In genomic region chr7:8433477-8434289, GRCh38 we compare ENCODE assay signal across 1 cellular context.
TF ChIP-seq lines count a peak whose summit lies in the region.

TSS of gene NXPH1 (plus strand) at chr7:8433609.

TF ChIP-seq in WTC11, 78 proteins besides CTCF, POLR2A, EP300 and RAD21 (continued from another document):
- TF ChIP-seq MLX (CRISPR knock-in tag; IDR thresholded peaks at IDR 0.05) (no peak; the same call in 1 of the 2 replicates), MAX (CRISPR knock-in tag; IDR thresholded peaks at IDR 0.05) (peak; percentile 75; the same call in 1 of the 2 replicates), IRF2 (CRISPR knock-in tag; IDR thresholded peaks at IDR 0.05; ENCODE audit: borderline replicate concordance, low read depth) (0 out of 2 replicates have a peak, but pooled peaks have one; percentile 64), SMAD4 (CRISPR knock-in tag; IDR thresholded peaks at IDR 0.05) (no peak; the same call in 1 of the 2 replicates), RELA (CRISPR knock-in tag; IDR thresholded peaks at IDR 0.05; ENCODE audit: borderline replicate concordance) (no peak), FOXP1 (CRISPR knock-in tag; IDR thresholded peaks at IDR 0.05; ENCODE audit: borderline replicate concordance) (no peak; the same call in 1 of the 2 replicates), FOXJ3 (CRISPR knock-in tag; IDR thresholded peaks at IDR 0.05; ENCODE audit: borderline replicate concordance) (no peak), NR3C1 (CRISPR knock-in tag; conservative IDR thresholded peaks at IDR 0.05; ENCODE audit: low read depth) (no peak), NFATC4 (CRISPR knock-in tag; IDR thresholded peaks at IDR 0.05) (no peak), ETV6 (CRISPR knock-in tag; IDR thresholded peaks at IDR 0.05) (0 out of 2 replicates have a peak, but pooled peaks have one; percentile 5), ZNF138 (CRISPR knock-in tag; conservative IDR thresholded peaks at IDR 0.05) (no peak; the same call in 1 of the 2 replicates), ZNF232 (CRISPR knock-in tag; IDR thresholded peaks at IDR 0.05) (peak; percentile 88), ZNF423 (CRISPR knock-in tag; IDR thresholded peaks at IDR 0.05) (peak; percentile 16; the same call in 1 of the 2 replicates), AR (CRISPR knock-in tag; IDR thresholded peaks at IDR 0.05) (no peak), ESRRA (CRISPR knock-in tag; IDR thresholded peaks at IDR 0.05; ENCODE audit: borderline replicate concordance) (peak; percentile 67; the same call in 1 of the 2 replicates), TP53 (CRISPR knock-in tag; IDR thresholded peaks at IDR 0.05) (no peak), CREM (CRISPR knock-in tag; IDR thresholded peaks at IDR 0.05) (no peak; the same call in 1 of the 2 replicates), PRRX2 (CRISPR knock-in tag; IDR thresholded peaks at IDR 0.05) (no peak), OVOL2 (CRISPR knock-in tag; IDR thresholded peaks at IDR 0.05; ENCODE audit: borderline replicate concordance) (no peak), ZMAT4 (CRISPR knock-in tag; IDR thresholded peaks at IDR 0.05) (no peak), CREB1 (CRISPR knock-in tag; IDR thresholded peaks at IDR 0.05) (no peak), EMX1 (CRISPR knock-in tag; IDR thresholded peaks at IDR 0.05) (no peak), CBFB (CRISPR knock-in tag; IDR thresholded peaks at IDR 0.05; ENCODE audit: low read depth) (peak; percentile 20; the same call in 1 of the 2 replicates), AFF4 (CRISPR knock-in tag; IDR thresholded peaks at IDR 0.05; ENCODE audit: borderline replicate concordance) (no peak), NR2C2 (CRISPR knock-in tag; IDR thresholded peaks at IDR 0.05) (no peak), GRHL2 (CRISPR knock-in tag; IDR thresholded peaks at IDR 0.05; ENCODE audit: insufficient replicate concordance, severe bottlenecking) (no peak), RORB (CRISPR knock-in tag; IDR thresholded peaks at IDR 0.05) (no peak), SOX15 (CRISPR knock-in tag; IDR thresholded peaks at IDR 0.05) (no peak)
- TF ChIP-seq, protein P1, sequence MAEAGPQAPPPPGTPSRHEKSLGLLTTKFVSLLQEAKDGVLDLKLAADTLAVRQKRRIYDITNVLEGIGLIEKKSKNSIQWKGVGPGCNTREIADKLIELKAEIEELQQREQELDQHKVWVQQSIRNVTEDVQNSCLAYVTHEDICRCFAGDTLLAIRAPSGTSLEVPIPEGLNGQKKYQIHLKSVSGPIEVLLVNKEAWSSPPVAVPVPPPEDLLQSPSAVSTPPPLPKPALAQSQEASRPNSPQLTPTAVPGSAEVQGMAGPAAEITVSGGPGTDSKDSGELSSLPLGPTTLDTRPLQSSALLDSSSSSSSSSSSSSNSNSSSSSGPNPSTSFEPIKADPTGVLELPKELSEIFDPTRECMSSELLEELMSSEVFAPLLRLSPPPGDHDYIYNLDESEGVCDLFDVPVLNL (CRISPR knock-in tag; IDR thresholded peaks at IDR 0.05; ENCODE audit: borderline replicate concordance, low read depth) = peak; percentile 80; the same call in 1 of the 2 replicates
- TF ChIP-seq, protein P2, sequence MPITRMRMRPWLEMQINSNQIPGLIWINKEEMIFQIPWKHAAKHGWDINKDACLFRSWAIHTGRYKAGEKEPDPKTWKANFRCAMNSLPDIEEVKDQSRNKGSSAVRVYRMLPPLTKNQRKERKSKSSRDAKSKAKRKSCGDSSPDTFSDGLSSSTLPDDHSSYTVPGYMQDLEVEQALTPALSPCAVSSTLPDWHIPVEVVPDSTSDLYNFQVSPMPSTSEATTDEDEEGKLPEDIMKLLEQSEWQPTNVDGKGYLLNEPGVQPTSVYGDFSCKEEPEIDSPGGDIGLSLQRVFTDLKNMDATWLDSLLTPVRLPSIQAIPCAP (CRISPR knock-in tag; IDR thresholded peaks at IDR 0.05) = no peak
- TF ChIP-seq, protein P3, sequence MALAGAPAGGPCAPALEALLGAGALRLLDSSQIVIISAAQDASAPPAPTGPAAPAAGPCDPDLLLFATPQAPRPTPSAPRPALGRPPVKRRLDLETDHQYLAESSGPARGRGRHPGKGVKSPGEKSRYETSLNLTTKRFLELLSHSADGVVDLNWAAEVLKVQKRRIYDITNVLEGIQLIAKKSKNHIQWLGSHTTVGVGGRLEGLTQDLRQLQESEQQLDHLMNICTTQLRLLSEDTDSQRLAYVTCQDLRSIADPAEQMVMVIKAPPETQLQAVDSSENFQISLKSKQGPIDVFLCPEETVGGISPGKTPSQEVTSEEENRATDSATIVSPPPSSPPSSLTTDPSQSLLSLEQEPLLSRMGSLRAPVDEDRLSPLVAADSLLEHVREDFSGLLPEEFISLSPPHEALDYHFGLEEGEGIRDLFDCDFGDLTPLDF (CRISPR knock-in tag; IDR thresholded peaks at IDR 0.05) = no peak
- TF ChIP-seq, protein P4, sequence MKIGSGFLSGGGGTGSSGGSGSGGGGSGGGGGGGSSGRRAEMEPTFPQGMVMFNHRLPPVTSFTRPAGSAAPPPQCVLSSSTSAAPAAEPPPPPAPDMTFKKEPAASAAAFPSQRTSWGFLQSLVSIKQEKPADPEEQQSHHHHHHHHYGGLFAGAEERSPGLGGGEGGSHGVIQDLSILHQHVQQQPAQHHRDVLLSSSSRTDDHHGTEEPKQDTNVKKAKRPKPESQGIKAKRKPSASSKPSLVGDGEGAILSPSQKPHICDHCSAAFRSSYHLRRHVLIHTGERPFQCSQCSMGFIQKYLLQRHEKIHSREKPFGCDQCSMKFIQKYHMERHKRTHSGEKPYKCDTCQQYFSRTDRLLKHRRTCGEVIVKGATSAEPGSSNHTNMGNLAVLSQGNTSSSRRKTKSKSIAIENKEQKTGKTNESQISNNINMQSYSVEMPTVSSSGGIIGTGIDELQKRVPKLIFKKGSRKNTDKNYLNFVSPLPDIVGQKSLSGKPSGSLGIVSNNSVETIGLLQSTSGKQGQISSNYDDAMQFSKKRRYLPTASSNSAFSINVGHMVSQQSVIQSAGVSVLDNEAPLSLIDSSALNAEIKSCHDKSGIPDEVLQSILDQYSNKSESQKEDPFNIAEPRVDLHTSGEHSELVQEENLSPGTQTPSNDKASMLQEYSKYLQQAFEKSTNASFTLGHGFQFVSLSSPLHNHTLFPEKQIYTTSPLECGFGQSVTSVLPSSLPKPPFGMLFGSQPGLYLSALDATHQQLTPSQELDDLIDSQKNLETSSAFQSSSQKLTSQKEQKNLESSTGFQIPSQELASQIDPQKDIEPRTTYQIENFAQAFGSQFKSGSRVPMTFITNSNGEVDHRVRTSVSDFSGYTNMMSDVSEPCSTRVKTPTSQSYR (CRISPR knock-in tag; IDR thresholded peaks at IDR 0.05) = no peak
- TF ChIP-seq, protein P5, sequence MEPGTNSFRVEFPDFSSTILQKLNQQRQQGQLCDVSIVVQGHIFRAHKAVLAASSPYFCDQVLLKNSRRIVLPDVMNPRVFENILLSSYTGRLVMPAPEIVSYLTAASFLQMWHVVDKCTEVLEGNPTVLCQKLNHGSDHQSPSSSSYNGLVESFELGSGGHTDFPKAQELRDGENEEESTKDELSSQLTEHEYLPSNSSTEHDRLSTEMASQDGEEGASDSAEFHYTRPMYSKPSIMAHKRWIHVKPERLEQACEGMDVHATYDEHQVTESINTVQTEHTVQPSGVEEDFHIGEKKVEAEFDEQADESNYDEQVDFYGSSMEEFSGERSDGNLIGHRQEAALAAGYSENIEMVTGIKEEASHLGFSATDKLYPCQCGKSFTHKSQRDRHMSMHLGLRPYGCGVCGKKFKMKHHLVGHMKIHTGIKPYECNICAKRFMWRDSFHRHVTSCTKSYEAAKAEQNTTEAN (CRISPR knock-in tag; IDR thresholded peaks at IDR 0.05) = 0 out of 2 replicates have a peak, but pooled peaks have one; percentile 52
